Comparison of ENCODE assay signal across 6 cellular contexts in the genomic region with DNA sequence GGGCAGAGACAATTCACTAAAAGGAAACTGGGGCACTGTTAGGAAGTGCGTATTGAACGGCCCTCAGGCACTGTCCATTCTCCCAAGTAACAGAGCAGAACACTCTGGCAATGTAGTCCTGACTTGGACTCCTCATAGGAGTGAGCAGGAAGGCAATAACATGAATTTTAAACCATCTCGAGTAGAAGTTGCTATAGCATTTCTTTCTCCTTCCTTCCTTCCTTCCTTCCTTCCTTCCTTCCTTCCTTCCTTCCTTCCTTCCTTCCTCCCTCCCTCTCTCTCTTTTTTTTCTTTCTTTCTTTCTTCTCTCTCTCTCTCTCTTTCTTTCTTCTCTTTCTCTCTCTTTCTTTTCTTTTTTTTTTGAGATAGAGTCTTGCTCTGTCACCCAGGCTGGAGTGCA.
"Had no signal": no experiment of that assay in that cellular context is flagged by ENCODE, and none has a peak within 500 bp of the region (broad histone marks: within the 10 kb centered on the region; RNA-seq: fewer than 3 reads in every experiment).

No MANE protein-coding gene starts in this region.

- H3K27ac ChIP-seq: foreskin keratinocyte, heart right ventricle, ovary, stomach, uterus had no signal

- H3K36me3 ChIP-seq: heart right ventricle, ovary, stomach, uterus had no signal

- H3K27me3 ChIP-seq: foreskin keratinocyte, ovary, uterus had no signal

- FAIRE-seq: colon had no signal

- H3K4me1 ChIP-seq: foreskin keratinocyte, uterus had no signal

- H3K9me3 ChIP-seq: heart right ventricle, ovary, stomach, uterus had no signal

- H3K4me3 ChIP-seq: heart right ventricle, ovary, stomach, uterus had no signal
